In genomic region chr18:48670751-48671560, GRCh38 we compare ENCODE assay signal across 17 cellular contexts.
DNase-seq lines count a peak whose midpoint lies in the region; FAIRE-seq and TF ChIP-seq lines count a peak whose summit lies in the region.
"Had no signal": no experiment of that assay in that cellular context is flagged by ENCODE, and none has a peak within 500 bp of the region (broad histone marks: within the 10 kb centered on the region; RNA-seq: fewer than 3 reads in every experiment).

No MANE protein-coding gene starts in this region.

- H3K4me3 ChIP-seq in liver (ENCODE audit: low read depth in 1 of 3, low read length in 3 of 3) (no peak overlapping the region), small intestine (ENCODE audit: low read depth in 1 of 2, low read length in 2 of 2) (no peak overlapping the region)

- FAIRE-seq in small intestine (lab: Jason Lieb, UNC) = no peak
- FAIRE-seq: A204.1 had no signal

- 51% methylated on average over 4 of the region's 4 CpGs for WGBS in liver
- WGBS in small intestine, 3 donors = 86 to 94% (median 87%) methylated on average over 4 of the region's 4 CpGs

- DNase-seq in NCI-H345 (lab: John Stamatoyannopoulos, UW) = peak; percentile 60
- DNase-seq in NCI-H345 treated with DMSO at 0.1 percent for 48 hours (lab: John Stamatoyannopoulos, UW; ENCODE audit: unreplicated experiment) = no peak
- DNase-seq in NCI-H2029 treated with DMSO at 0.1 percent for 48 hours (lab: John Stamatoyannopoulos, UW) = peak; percentile 1
- peak; percentile 19 for DNase-seq in small intestine
- DNase-seq in stimulated activated CD4-positive, alpha-beta T cell treated with anti-CD3 and anti-CD28 coated beads, Interleukin-12 subunit alpha, Interleukin-12 subunit beta, amount 100 ng/mL, for 4 hours = no peak
- DNase-seq in UCSD-AML1 (lab: John Stamatoyannopoulos, UW; ENCODE audit: unreplicated experiment) = no peak
- DNase-seq in NCI-H2107 (lab: John Stamatoyannopoulos, UW) = no peak
- DNase-seq: Calu3, DMS79, NCI-H1436, NCI-H226, NCI-H526, PC-3, RPMI8226 had no signal

- H3K4me1 ChIP-seq in liver (ENCODE audit: control insufficient read depth in 4 of 4, insufficient read depth in 4 of 4, low read length in 3 of 4) = peaks cover 13 to 76% (median 60%) of the 10 kb centered on the region in 4 donors
- peaks cover 0 to 12% of the 10 kb centered on the region in 2 donors for H3K4me1 ChIP-seq in small intestine (ENCODE audit: control insufficient read depth in 2 of 2, insufficient read depth in 1 of 2, low read depth in 1 of 2, low read length in 1 of 2)

- H3K9me3 ChIP-seq in liver (ENCODE audit: control insufficient read depth in 4 of 4, low read length in 3 of 4) = no peaks in the 10 kb centered on the region
- H3K9me3 ChIP-seq in small intestine (ENCODE audit: control insufficient read depth, low read depth) = no peaks in the 10 kb centered on the region

- H3K27ac ChIP-seq in liver (ENCODE audit: low read depth in 1 of 2, low read length in 2 of 2) (peak overlapping the region in 1 of 2 donors; percentile 8), small intestine (ENCODE audit: low read depth in 1 of 2, low read length in 1 of 2) (no peak overlapping the region)
- H3K27ac ChIP-seq: KMS-11 had no signal

- H3K27me3 ChIP-seq in liver (ENCODE audit: control insufficient read depth in 4 of 4, insufficient read depth in 4 of 4, low read length in 3 of 4) (no peaks in the 10 kb centered on the region), small intestine (ENCODE audit: control insufficient read depth in 2 of 2, insufficient read depth in 2 of 2, low read length in 2 of 2) (no peaks in the 10 kb centered on the region)

- TF ChIP-seq CTCF in liver (IDR thresholded peaks at IDR 0.05; ENCODE audit: low read depth, low read length, missing input control) = peak; percentile 30

- TF ChIP-seq RAD21 in liver (IDR thresholded peaks at IDR 0.05) = peak; percentile 28 to 57

- H3K36me3 ChIP-seq in liver (ENCODE audit: control insufficient read depth in 4 of 4, insufficient read depth in 3 of 4, low read depth in 1 of 4, low read length in 3 of 4) (peaks cover 0 to 9% (median 2%) of the 10 kb centered on the region in 4 donors), small intestine (ENCODE audit: control insufficient read depth in 2 of 2, insufficient read depth in 2 of 2, low read length in 2 of 2) (no peaks in the 10 kb centered on the region)

- no peak overlapping the region for H3K9ac ChIP-seq in liver (ENCODE audit: low read depth in 1 of 2, low read length in 2 of 2)
- H3K9ac ChIP-seq: KMS-11 had no signal

TF ChIP-seq in liver, 16 proteins besides CTCF, POLR2A, EP300 and RAD21:
- peak in 1 of 2 donors; percentile 59 for TF ChIP-seq RXRA (IDR thresholded peaks at IDR 0.05)
- TF ChIP-seq REST (IDR thresholded peaks at IDR 0.05) = no peak
- peak; percentile 78 to 81 for TF ChIP-seq HNF4A (conservative IDR thresholded peaks at IDR 0.05)
- TF ChIP-seq, protein P1, sequence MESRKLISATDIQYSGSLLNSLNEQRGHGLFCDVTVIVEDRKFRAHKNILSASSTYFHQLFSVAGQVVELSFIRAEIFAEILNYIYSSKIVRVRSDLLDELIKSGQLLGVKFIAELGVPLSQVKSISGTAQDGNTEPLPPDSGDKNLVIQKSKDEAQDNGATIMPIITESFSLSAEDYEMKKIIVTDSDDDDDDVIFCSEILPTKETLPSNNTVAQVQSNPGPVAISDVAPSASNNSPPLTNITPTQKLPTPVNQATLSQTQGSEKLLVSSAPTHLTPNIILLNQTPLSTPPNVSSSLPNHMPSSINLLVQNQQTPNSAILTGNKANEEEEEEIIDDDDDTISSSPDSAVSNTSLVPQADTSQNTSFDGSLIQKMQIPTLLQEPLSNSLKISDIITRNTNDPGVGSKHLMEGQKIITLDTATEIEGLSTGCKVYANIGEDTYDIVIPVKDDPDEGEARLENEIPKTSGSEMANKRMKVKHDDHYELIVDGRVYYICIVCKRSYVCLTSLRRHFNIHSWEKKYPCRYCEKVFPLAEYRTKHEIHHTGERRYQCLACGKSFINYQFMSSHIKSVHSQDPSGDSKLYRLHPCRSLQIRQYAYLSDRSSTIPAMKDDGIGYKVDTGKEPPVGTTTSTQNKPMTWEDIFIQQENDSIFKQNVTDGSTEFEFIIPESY (IDR thresholded peaks at IDR 0.05) = no peak
- TF ChIP-seq YY1 (IDR thresholded peaks at IDR 0.05) = no peak
- TF ChIP-seq SP1 (IDR thresholded peaks at IDR 0.05) = peak; percentile 37
- no peak for TF ChIP-seq GABPA (IDR thresholded peaks at IDR 0.05 in 1 of 2, conservative IDR thresholded peaks at IDR 0.05 in 1 of 2)

Comparison
In these comparisons a context has a peak if more than half of its experiments do, and no peak if none do; other contexts are left out.
1. DNase-seq: peak in NCI-H345 (single experiment), NCI-H2029 treated with DMSO at 0.1 percent for 48 hours (single experiment) and small intestine (single experiment); none in NCI-H345 treated with DMSO at 0.1 percent for 48 hours (single experiment), stimulated activated CD4-positive, alpha-beta T cell treated with anti-CD3 and anti-CD28 coated beads, Interleukin-12 subunit alpha, Interleukin-12 subunit beta, amount 100 ng/mL, for 4 hours (single experiment), UCSD-AML1 (single experiment) and NCI-H2107 (single experiment).